Comparison of ENCODE assay signal across 15 cellular contexts in the genomic region with DNA sequence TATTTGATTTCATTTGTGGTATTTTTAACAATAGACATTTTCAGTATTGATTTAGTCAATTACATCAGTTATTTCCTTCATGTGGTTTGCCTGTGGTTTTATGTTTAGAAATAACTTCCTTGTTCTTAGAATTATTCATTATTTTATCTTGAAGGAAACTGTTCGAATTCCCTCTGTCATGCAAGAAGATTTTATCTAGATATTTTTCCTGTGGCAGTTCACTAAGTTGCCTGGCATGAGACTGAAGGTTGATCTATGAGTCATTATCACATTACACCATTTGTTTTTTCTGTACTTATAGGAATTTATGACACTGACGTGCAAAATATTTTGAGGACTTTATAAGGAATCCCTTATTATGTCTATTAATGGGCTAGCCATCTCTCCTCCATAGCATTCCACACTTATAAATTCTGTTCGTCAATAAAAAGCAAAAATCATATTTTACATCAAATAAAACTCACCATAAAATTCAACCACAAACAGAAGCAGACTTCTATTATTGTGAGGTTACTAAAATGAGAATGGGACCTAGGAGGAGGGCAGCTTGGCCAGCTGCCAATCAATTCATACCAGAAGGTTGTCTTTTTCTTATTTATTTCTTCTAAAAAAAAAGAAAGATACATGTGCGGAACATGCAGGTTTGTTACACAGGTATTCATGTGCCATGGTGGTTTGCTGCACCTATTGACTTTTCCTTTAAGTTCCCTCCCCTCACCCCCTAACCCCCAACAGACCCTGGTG.
DNase-seq lines count a peak whose midpoint lies in the region; ATAC-seq lines count a peak whose summit lies in the region.
"Had no signal": no experiment of that assay in that cellular context is flagged by ENCODE, and none has a peak within 500 bp of the region (broad histone marks: within the 10 kb centered on the region; RNA-seq: fewer than 3 reads in every experiment).

No MANE protein-coding gene starts in this region.

- peak; percentile 74 for DNase-seq in HS-27A (ENCODE audit: low read depth)
- peak; percentile 61 for DNase-seq in SW480 (ENCODE audit: low spot score)
- DNase-seq in fibroblast of gingiva (ENCODE audit: low read depth), result peak; percentile 19
- peak; percentile 53 for DNase-seq in skeletal muscle cell (ENCODE audit: low read depth)
- no peak for DNase-seq in NCI-H2029 treated with DMSO at 0.1 percent for 48 hours (lab: John Stamatoyannopoulos, UW)
- DNase-seq: activated CD8-positive, alpha-beta memory T cell treated with anti-CD3 and anti-CD28 coated beads, Interleukin-2, amount 50 U/mL, for 48 hours; adrenal gland; DMS 273 treated with DMSO at 0.1 percent for 48 hours; endodermal cell; immature natural killer cell; Karpas-422; naive thymus-derived CD4-positive, alpha-beta T cell had no signal

- no peak overlapping the region for H3K4me3 ChIP-seq in skeletal muscle cell (ENCODE audit: low read depth, low read length)
- H3K4me3 ChIP-seq: adrenal gland, thoracic aorta had no signal

- ATAC-seq in HG02870 (IDR thresholded peaks at IDR 0.05; ENCODE audit: unreplicated experiment) (no peak), GM21515 (IDR thresholded peaks at IDR 0.05; ENCODE audit: unreplicated experiment) (no peak)
- ATAC-seq: naive thymus-derived CD4-positive, alpha-beta T cell had no signal
